In genomic region chr2:158432117-158432516, GRCh38 we compare ENCODE assay signal across 10 cellular contexts. TPM values are rescaled to one million over a fixed set of nuclear protein-coding genes. Genes with fewer than 3 reads are reported as not detected.
"Had no signal": no experiment of that assay in that cellular context is flagged by ENCODE, and none has a peak within 500 bp of the region (broad histone marks: within the 10 kb centered on the region; RNA-seq: fewer than 3 reads in every experiment).

No MANE protein-coding gene starts in this region.

- ATAC-seq: HCT116, HepG2 had no signal

- H3K4me3 ChIP-seq: GM23248, HAP-1 had no signal

- H3K27ac ChIP-seq: GM23248, HL-60 had no signal

- H3K9me3 ChIP-seq: HAP-1 had no signal

- DNase-seq: GM23248, GOT3, H7, HFFc6, KG1 had no signal

- H3K4me1 ChIP-seq: HAP-1 had no signal

- FAIRE-seq: HepG2 had no signal

- H2AFZ ChIP-seq: GM23248 had no signal

- H3K36me3 ChIP-seq: HAP-1 had no signal

- H3K9ac ChIP-seq: GM23248 had no signal

RNA-seq across cellular contexts. Expression of gene CCDC148, which starts 24.4 kb away (rescaled TPM):
- polyA plus RNA-seq: IgD-negative memory B cell had no signal
